ENCODE assay signal across 17 cellular contexts in genomic region chr19:45418812-45419211, GRCh38. TPM values are rescaled to one million over a fixed set of nuclear protein-coding genes. Genes with fewer than 3 reads are reported as not detected.
DNase-seq lines count a peak whose midpoint lies in the region; ATAC-seq and TF ChIP-seq lines count a peak whose summit lies in the region.
"Had no signal": no experiment of that assay in that cellular context is flagged by ENCODE, and none has a peak within 500 bp of the region (broad histone marks: within the 10 kb centered on the region; RNA-seq: fewer than 3 reads in every experiment).

No MANE protein-coding gene starts in this region.

- peaks cover 54% of the 10 kb centered on the region for H3K36me3 ChIP-seq in OCI-LY7 (ENCODE audit: insufficient read depth, low read length)

- no peak for ATAC-seq in GM21367 (IDR thresholded peaks at IDR 0.05; ENCODE audit: unreplicated experiment)
- ATAC-seq: foreskin keratinocyte had no signal

- peaks cover 11% of the 10 kb centered on the region; the same call in 1 of the 2 replicates for H3K79me2 ChIP-seq in OCI-LY7 (ENCODE audit: insufficient read depth, low read depth, low read length)
- H3K79me2 ChIP-seq: parathyroid adenoma had no signal

- H3K9me3 ChIP-seq in OCI-LY7 (ENCODE audit: low read length): no peaks in the 10 kb centered on the region
- H3K9me3 ChIP-seq: transverse colon had no signal

- BruUV-seq in OCI-LY7 (replicated peaks; lab: Mats Ljungman, UMichigan): no TSS peak

- CTCF ChIA-PET in OCI-LY7 (lab: Charles Lee; ENCODE audit: unreplicated experiment): no interaction called here

- POLR2A ChIA-PET in OCI-LY7 (lab: Charles Lee): no interaction called here

- H3K27ac Mint-ChIP-seq in IgD-negative memory B cell: peak overlapping the region in 2 of 3 donors; percentile 63 to 85

- peaks cover 12% of the 10 kb centered on the region for H3K36me3 Mint-ChIP-seq in IgD-negative memory B cell

- no peaks in the 10 kb centered on the region for H4K20me1 ChIP-seq in OCI-LY7 (ENCODE audit: insufficient read depth, low read length)

- intact Hi-C loops in OCI-LY7 (cut with micrococcal nuclease; ENCODE audit: unreplicated experiment): loop anchor here (1.0 kb wide), 1 partner anchor 13 kb away; the partner anchor contains the start of gene POLR1G

- H3K4me2 ChIP-seq in OCI-LY7 (ENCODE audit: low read length): peak overlapping the region; percentile 81

- H3K9me3 Mint-ChIP-seq in IgD-negative memory B cell: no peaks in the 10 kb centered on the region

- peaks cover 45% of the 10 kb centered on the region for H3K4me1 ChIP-seq in OCI-LY7 (ENCODE audit: insufficient read depth, low read length, poor library complexity, severe bottlenecking)
- H3K4me1 ChIP-seq: foreskin keratinocyte, parathyroid adenoma had no signal

- DNase-seq in SKM-1 treated with dmso at 0.1 percent for 144 hours (lab: John Stamatoyannopoulos, UW; ENCODE audit: unreplicated experiment) (peak; percentile 6), SKM-1 (lab: John Stamatoyannopoulos, UW; ENCODE audit: unreplicated experiment) (no peak), OCI-LY7 (ENCODE audit: low spot score) (peak; percentile 21), medulla oblongata (ENCODE audit: extremely low spot score) (peak; percentile 43), 8988T (no peak), COLO829 (ENCODE audit: low spot score) (no peak)
- DNase-seq: activated T-cell treated with anti-CD3 and anti-CD28 coated beads, Interleukin-2, amount 50 U/mL, for 48 hours; amniotic stem cell; foreskin keratinocyte; NCI-H187; stimulated activated CD4-positive, alpha-beta T cell treated with anti-CD3 and anti-CD28 coated beads, Interleukin-4, amount 100 ng/mL, for 1 hour; stimulated activated CD8-positive, alpha-beta memory T cell treated with anti-CD3 and anti-CD28 coated beads, Interleukin-4, amount 100 ng/mL, for 48 hours had no signal

- peak overlapping the region; percentile 79 for H3K27ac ChIP-seq in OCI-LY7 (ENCODE audit: low read depth, low read length, poor library complexity, severe bottlenecking)
- H3K27ac ChIP-seq: foreskin keratinocyte, parathyroid adenoma had no signal

- peak overlapping the region; percentile 57 for H3K4me3 ChIP-seq in OCI-LY7 (ENCODE audit: low read depth, low read length, poor library complexity, severe bottlenecking)
- H3K4me3 ChIP-seq: transverse colon had no signal

- TF ChIP-seq CTCF in OCI-LY7 (conservative IDR thresholded peaks at IDR 0.05; ENCODE audit: low read length): no peak

- peak overlapping the region in 2 of 4 donors; percentile 33 to 88 for H3K4me3 Mint-ChIP-seq in IgD-negative memory B cell

- H2AFZ ChIP-seq in OCI-LY7 (ENCODE audit: low read length): no peak overlapping the region; the same call in 1 of the 2 replicates
- H2AFZ ChIP-seq: parathyroid adenoma had no signal

- no peaks in the 10 kb centered on the region for H3K27me3 Mint-ChIP-seq in IgD-negative memory B cell

- peaks cover 19 to 40% (median 35%) of the 10 kb centered on the region in 3 donors for H3K4me1 Mint-ChIP-seq in IgD-negative memory B cell

- no peaks in the 10 kb centered on the region for H3K9me2 ChIP-seq in OCI-LY7 (ENCODE audit: insufficient read depth, low read length)

RNA-seq across cellular contexts. Expression of gene ERCC1, which starts 4.9 kb away (rescaled TPM):
- polyA plus RNA-seq in IgD-negative memory B cell: 50.2 TPM
- 125 and 126 TPM in 2 replicates for total RNA-seq in OCI-LY7 (2014; rRNA removed; shearing (Covaris generic))
- total RNA-seq in OCI-LY7 (2022): 46.2 and 59.4 TPM in 2 replicates

RNA-seq across cellular contexts. Expression of gene POLR1G, which starts 12.4 kb away (rescaled TPM):
- polyA plus RNA-seq in IgD-negative memory B cell: 2.2 TPM
- total RNA-seq in OCI-LY7 (2014; rRNA removed; shearing (Covaris generic)): 16.3 and 28.0 TPM in 2 replicates
- total RNA-seq in OCI-LY7 (2022): 8.8 and 10.8 TPM in 2 replicates

RNA-seq across cellular contexts. Expression of gene PPP1R13L, which starts 13.9 kb away (rescaled TPM):
- polyA plus RNA-seq in IgD-negative memory B cell: 1.6 TPM
- total RNA-seq in OCI-LY7 (2014; rRNA removed; shearing (Covaris generic)): 5.3 and 7.8 TPM in 2 replicates
- 15.5 and 17.4 TPM in 2 replicates for total RNA-seq in OCI-LY7 (2022)

RNA-seq across cellular contexts. Expression of gene ERCC2, which starts 48.4 kb away (rescaled TPM):
- polyA plus RNA-seq in IgD-negative memory B cell: 6.6 TPM
- 12.8 and 21.0 TPM in 2 replicates for total RNA-seq in OCI-LY7 (2014; rRNA removed; shearing (Covaris generic))
- 24.4 and 30.8 TPM in 2 replicates for total RNA-seq in OCI-LY7 (2022)

RNA-seq across cellular contexts. Expression of gene FOSB, which starts 49.0 kb away (rescaled TPM):
- polyA plus RNA-seq in IgD-negative memory B cell: 48.1 TPM
- 1.2 and 2.3 TPM in 2 replicates for total RNA-seq in OCI-LY7 (2014; rRNA removed; shearing (Covaris generic))
- total RNA-seq in OCI-LY7 (2022): 2.1 and 2.4 TPM in 2 replicates
- total RNA-seq: A172 had no signal

Comparison
In these comparisons a context has a peak if more than half of its experiments do, and no peak if none do; other contexts are left out.
1. DNase-seq: peak in SKM-1 treated with dmso at 0.1 percent for 144 hours (single experiment), OCI-LY7 (single experiment) and medulla oblongata (single experiment); none in SKM-1 (single experiment), 8988T (single experiment) and COLO829 (single experiment).